ENCODE assay signal across 14 cellular contexts in the genomic region with DNA sequence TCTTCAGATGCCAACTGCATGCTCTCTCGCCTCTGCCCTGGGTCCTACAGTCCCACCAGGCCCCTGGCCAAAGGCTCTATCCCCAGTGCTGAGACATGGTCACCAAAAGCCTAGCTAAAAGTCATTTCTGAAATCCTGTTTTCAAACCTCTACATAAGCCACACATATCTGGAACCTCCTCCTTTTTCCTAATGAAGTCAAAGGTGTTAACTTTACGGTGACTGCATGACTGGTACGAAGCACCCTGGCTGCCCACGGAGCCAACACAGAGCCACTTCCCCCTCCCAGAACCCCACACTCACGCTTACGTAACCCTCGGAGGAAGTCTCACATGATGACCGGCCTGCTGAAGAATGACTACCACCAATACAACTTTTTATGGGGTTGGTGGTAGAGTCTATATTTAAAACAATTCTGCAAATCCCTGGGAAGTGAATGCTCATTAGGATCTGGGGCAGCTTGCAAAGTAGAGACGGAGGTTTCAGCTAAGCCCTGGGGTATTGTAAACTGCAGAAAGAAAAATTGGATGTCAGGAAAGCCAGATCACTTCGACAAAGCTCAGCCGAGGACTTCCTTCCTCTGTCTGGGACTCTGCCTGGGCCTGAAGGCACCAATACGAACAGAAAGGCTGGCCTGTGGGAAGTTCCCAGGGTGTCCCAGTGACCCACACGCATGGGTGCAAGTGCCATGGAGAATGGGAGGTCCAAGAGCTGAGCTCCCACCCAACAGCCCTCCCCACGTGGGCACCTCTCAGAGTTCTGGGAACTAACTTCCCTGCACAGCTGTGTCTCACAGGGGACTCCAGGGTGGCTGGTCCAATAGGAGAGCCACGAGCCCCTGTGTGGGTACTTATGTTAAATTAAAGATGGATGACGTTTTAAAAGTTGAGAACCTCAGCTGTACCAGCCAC. TPM values are rescaled to one million over a fixed set of nuclear protein-coding genes. Genes with fewer than 3 reads are reported as not detected.
A peak's percentile ranks its signal among the peaks of the same experiment; 100 is the strongest.
DNase-seq lines count a peak whose midpoint lies in the region; ATAC-seq and TF ChIP-seq lines count a peak whose summit lies in the region.
"Had no signal": no experiment of that assay in that cellular context is flagged by ENCODE, and none has a peak within 500 bp of the region (broad histone marks: within the 10 kb centered on the region; RNA-seq: fewer than 3 reads in every experiment).

No MANE protein-coding gene starts in this region.

- H3K9me3 ChIP-seq in hepatocyte (ENCODE audit: low read depth) = no peaks in the 10 kb centered on the region
- H3K9me3 ChIP-seq: SJSA1 had no signal

- intact Hi-C loops in activated CD4-positive, alpha-beta memory T cell treated with anti-CD3 and anti-CD28 coated beads for 36 hours (cut with micrococcal nuclease) = no loop called here

- CTCF ChIA-PET in activated CD4-positive, alpha-beta memory T cell treated with anti-CD3 and anti-CD28 coated beads for 36 hours (lab: Charles Lee) = no interaction called here
- CTCF ChIA-PET in activated CD4-positive, alpha-beta memory T cell treated with anti-CD3 and anti-CD28 coated beads, Interleukin-2, amount 10 ng/mL, durations not matched to agents 7 days and 5 days (lab: Charles Lee) = no interaction called here

- no peaks in the 10 kb centered on the region for H3K79me2 ChIP-seq in hepatocyte

- no peak overlapping the region for H2AFZ ChIP-seq in hepatocyte

- no peaks in the 10 kb centered on the region for H4K20me1 ChIP-seq in hepatocyte (ENCODE audit: insufficient read depth, poor library complexity, severe bottlenecking)

- H3K4me1 ChIP-seq in hepatocyte (ENCODE audit: insufficient read depth) = peaks cover 27% of the 10 kb centered on the region

- ATAC-seq in stimulated activated naive CD8-positive, alpha-beta T cell treated with anti-CD3 and anti-CD28 coated beads, Interleukin-15, Interleukin-2, amounts not matched to agents 100 U/mL and 50 U/mL, for 24 hours = peak; percentile 38

- H3K36me3 ChIP-seq in hepatocyte (replicated peaks; ENCODE audit: insufficient read depth, low read depth) = no peaks in the 10 kb centered on the region
- H3K36me3 ChIP-seq: SJSA1 had no signal

- no peak overlapping the region for H3K4me3 ChIP-seq in hepatocyte
- H3K4me3 ChIP-seq: SJSA1 had no signal

- POLR2A ChIA-PET in activated CD4-positive, alpha-beta memory T cell treated with anti-CD3 and anti-CD28 coated beads for 36 hours (lab: Charles Lee) = no interaction called here
- POLR2A ChIA-PET in activated CD4-positive, alpha-beta memory T cell treated with anti-CD3 and anti-CD28 coated beads, Interleukin-2, amount 10 ng/mL, durations not matched to agents 7 days and 5 days (lab: Charles Lee) = no interaction called here

- H3K27me3 ChIP-seq in hepatocyte = no peaks in the 10 kb centered on the region
- H3K27me3 ChIP-seq: SJSA1 had no signal

- H3K27ac Mint-ChIP-seq in activated CD4-positive, alpha-beta memory T cell treated with anti-CD3 and anti-CD28 coated beads for 36 hours = no peak overlapping the region
- H3K27ac Mint-ChIP-seq in activated CD4-positive, alpha-beta memory T cell treated with anti-CD3 and anti-CD28 coated beads, Interleukin-2, amount 10 ng/mL, durations not matched to agents 7 days and 5 days = no peak overlapping the region
- H3K27ac Mint-ChIP-seq in immature natural killer cell = peak overlapping the region; percentile 63 to 95 (median 90)

- 69% methylated on average over 16 of the region's 16 CpGs for WGBS in hepatocyte (ENCODE audit: low lambda C conversion rate, missing lambda C conversion rate)

- peaks cover 14% of the 10 kb centered on the region for H3K9me3 Mint-ChIP-seq in activated CD4-positive, alpha-beta memory T cell treated with anti-CD3 and anti-CD28 coated beads for 36 hours
- peaks cover 17% of the 10 kb centered on the region for H3K9me3 Mint-ChIP-seq in activated CD4-positive, alpha-beta memory T cell treated with anti-CD3 and anti-CD28 coated beads, Interleukin-2, amount 10 ng/mL, durations not matched to agents 7 days and 5 days
- H3K9me3 Mint-ChIP-seq in immature natural killer cell = peaks cover 13 to 22% (median 17%) of the 10 kb centered on the region in 6 donors

- no peak overlapping the region for H3K27ac ChIP-seq in hepatocyte
- H3K27ac ChIP-seq: epithelial cell of prostate, SJSA1 had no signal

- H3K4me1 Mint-ChIP-seq in activated CD4-positive, alpha-beta memory T cell treated with anti-CD3 and anti-CD28 coated beads for 36 hours (ENCODE audit: low read depth) = peaks cover 2% of the 10 kb centered on the region
- H3K4me1 Mint-ChIP-seq in activated CD4-positive, alpha-beta memory T cell treated with anti-CD3 and anti-CD28 coated beads, Interleukin-2, amount 10 ng/mL, durations not matched to agents 7 days and 5 days = peaks cover 2% of the 10 kb centered on the region
- peaks cover 26 to 27% of the 10 kb centered on the region in 2 donors for H3K4me1 Mint-ChIP-seq in immature natural killer cell

- no peak overlapping the region for H3K4me2 ChIP-seq in hepatocyte

- no peaks in the 10 kb centered on the region for H3K36me3 Mint-ChIP-seq in activated CD4-positive, alpha-beta memory T cell treated with anti-CD3 and anti-CD28 coated beads for 36 hours
- H3K36me3 Mint-ChIP-seq in activated CD4-positive, alpha-beta memory T cell treated with anti-CD3 and anti-CD28 coated beads, Interleukin-2, amount 10 ng/mL, durations not matched to agents 7 days and 5 days (ENCODE audit: low read depth) = peaks cover 6% of the 10 kb centered on the region
- peaks cover 2 to 9% (median 7%) of the 10 kb centered on the region in 3 donors for H3K36me3 Mint-ChIP-seq in immature natural killer cell

- H3K9me2 ChIP-seq in hepatocyte (replicated peaks; ENCODE audit: insufficient read depth) = no peaks in the 10 kb centered on the region

- H3K4me3 Mint-ChIP-seq in activated CD4-positive, alpha-beta memory T cell treated with anti-CD3 and anti-CD28 coated beads for 36 hours = no peak overlapping the region
- no peak overlapping the region for H3K4me3 Mint-ChIP-seq in activated CD4-positive, alpha-beta memory T cell treated with anti-CD3 and anti-CD28 coated beads, Interleukin-2, amount 10 ng/mL, durations not matched to agents 7 days and 5 days
- peak overlapping the region; percentile 12 to 70 (median 24) for H3K4me3 Mint-ChIP-seq in immature natural killer cell
- H3K4me3 Mint-ChIP-seq: activated T-cell treated with anti-CD3 and anti-CD28 coated beads, Interleukin-2, amount 50 U/mL, for 4 hours had no signal

- TF ChIP-seq CTCF in hepatocyte (IDR thresholded peaks at IDR 0.05; ENCODE audit: poor library complexity) (no peak), GM13976 (IDR thresholded peaks at IDR 0.05; ENCODE audit: borderline replicate concordance, control extremely low read depth, extremely low read depth, insufficient read depth, missing control alignments) (no peak)

- peak; percentile 40 for DNase-seq in activated CD4-positive, alpha-beta memory T cell treated with anti-CD3 and anti-CD28 coated beads for 36 hours
- no peak for DNase-seq in activated CD4-positive, alpha-beta memory T cell treated with anti-CD3 and anti-CD28 coated beads, Interleukin-2, amount 10 ng/mL, durations not matched to agents 7 days and 5 days
- DNase-seq in UCSD-AML1 (lab: John Stamatoyannopoulos, UW; ENCODE audit: unreplicated experiment) (peak; percentile 46), immature natural killer cell (peak; percentile 44 to 52 (median 51)), hepatocyte (ENCODE audit: low spot score) (no peak), GM13976 (ENCODE audit: low spot score) (no peak), NCI-H187 (lab: John Stamatoyannopoulos, UW) (no peak)
- DNase-seq in stimulated activated naive CD8-positive, alpha-beta T cell treated with anti-CD3 and anti-CD28 coated beads, Interleukin-15, Interleukin-2, amounts not matched to agents 100 U/mL and 50 U/mL, for 24 hours = no peak
- DNase-seq: activated T-cell treated with anti-CD3 and anti-CD28 coated beads, Interleukin-2, amount 50 U/mL, for 4 hours; mammary epithelial cell; NCI-H187 treated with DMSO at 0.1 percent for 48 hours; stimulated activated CD4-positive, alpha-beta T cell treated with anti-CD3 and anti-CD28 coated beads, Interleukin-4, amount 100 ng/mL, for 24 hours had no signal

- in situ Hi-C loops in GM13976 (cut with MboI; ENCODE audit: low sequenced_read_pairs, unreplicated experiment) = no loop called here

- no peaks in the 10 kb centered on the region for H3K27me3 Mint-ChIP-seq in activated CD4-positive, alpha-beta memory T cell treated with anti-CD3 and anti-CD28 coated beads for 36 hours
- no peaks in the 10 kb centered on the region for H3K27me3 Mint-ChIP-seq in activated CD4-positive, alpha-beta memory T cell treated with anti-CD3 and anti-CD28 coated beads, Interleukin-2, amount 10 ng/mL, durations not matched to agents 7 days and 5 days
- peaks cover 20 to 22% (median 20%) of the 10 kb centered on the region in 3 donors for H3K27me3 Mint-ChIP-seq in immature natural killer cell (ENCODE audit: low read depth in 3 of 3)

RNA-seq across cellular contexts. Expression of gene PDGFA, which starts 50.7 kb away (rescaled TPM):
- 1 to 10 TPM; 6.3 to 6.9 TPM for total RNA-seq in activated CD4-positive, alpha-beta memory T cell treated with anti-CD3 and anti-CD28 coated beads for 36 hours
- total RNA-seq in activated CD4-positive, alpha-beta memory T cell treated with anti-CD3 and anti-CD28 coated beads, Interleukin-2, amount 10 ng/mL, durations not matched to agents 7 days and 5 days = under 1 TPM; 0.70 to 0.73 TPM
- polyA plus RNA-seq in immature natural killer cell (under 1 TPM in 2 of 3 donors, not detected in 1; 0.29 to 0.59 TPM), hepatocyte (22.3 and 30.7 TPM in 2 replicates)
- total RNA-seq in hepatocyte = 56.6 and 63.1 TPM in 2 replicates

Comparison
In these comparisons a context has a peak if more than half of its experiments do, and no peak if none do; other contexts are left out.
1. DNase-seq: peak in activated CD4-positive, alpha-beta memory T cell treated with anti-CD3 and anti-CD28 coated beads for 36 hours (single experiment), UCSD-AML1 (single experiment) and immature natural killer cell (3 of 3); none in activated CD4-positive, alpha-beta memory T cell treated with anti-CD3 and anti-CD28 coated beads, Interleukin-2, amount 10 ng/mL, durations not matched to agents 7 days and 5 days (single experiment), stimulated activated naive CD8-positive, alpha-beta T cell treated with anti-CD3 and anti-CD28 coated beads, Interleukin-15, Interleukin-2, amounts not matched to agents 100 U/mL and 50 U/mL, for 24 hours (single experiment), hepatocyte (single experiment), GM13976 (single experiment) and NCI-H187 (0 of 2).
2. RNA of gene PDGFA, which starts 50.7 kb away (total RNA-seq): 56.6 to 63.1 TPM in hepatocyte and 6.3 to 6.9 TPM in activated CD4-positive, alpha-beta memory T cell treated with anti-CD3 and anti-CD28 coated beads for 36 hours; 0.70 to 0.73 TPM in activated CD4-positive, alpha-beta memory T cell treated with anti-CD3 and anti-CD28 coated beads, Interleukin-2, amount 10 ng/mL, durations not matched to agents 7 days and 5 days; every median in the first group is over 4 times any median in the second.
3. H3K27ac Mint-ChIP-seq: peak in immature natural killer cell (6 of 6); none in activated CD4-positive, alpha-beta memory T cell treated with anti-CD3 and anti-CD28 coated beads for 36 hours (single experiment) and activated CD4-positive, alpha-beta memory T cell treated with anti-CD3 and anti-CD28 coated beads, Interleukin-2, amount 10 ng/mL, durations not matched to agents 7 days and 5 days (single experiment).
4. H3K4me3 Mint-ChIP-seq: peak in immature natural killer cell (5 of 5); none in activated CD4-positive, alpha-beta memory T cell treated with anti-CD3 and anti-CD28 coated beads for 36 hours (single experiment) and activated CD4-positive, alpha-beta memory T cell treated with anti-CD3 and anti-CD28 coated beads, Interleukin-2, amount 10 ng/mL, durations not matched to agents 7 days and 5 days (single experiment).